8 cellular contexts compared by ENCODE assay signal in genomic region chrX:58025979-58026378, GRCh38.
DNase-seq lines count a peak whose midpoint lies in the region; ATAC-seq, FAIRE-seq and TF ChIP-seq lines count a peak whose summit lies in the region.

No MANE protein-coding gene starts in this region.

- H3K4me3 ChIP-seq in GM23338 (no peak overlapping the region), kidney (ENCODE audit: low read length in 2 of 2) (no peak overlapping the region)

- H3K4me3 Mint-ChIP-seq in GM23338: no peak overlapping the region
- no peak overlapping the region for H3K4me3 Mint-ChIP-seq in activated naive CD4-positive, alpha-beta T cell treated with anti-CD3 and anti-CD28 coated beads, Interleukin-2, amount 10 ng/mL, durations not matched to agents 7 days and 5 days

- peak; percentile 71 for FAIRE-seq in kidney (lab: Jason Lieb, UNC)

- H3K4me1 Mint-ChIP-seq in GM23338: no peaks in the 10 kb centered on the region
- H3K4me1 Mint-ChIP-seq in activated naive CD4-positive, alpha-beta T cell treated with anti-CD3 and anti-CD28 coated beads, Interleukin-2, amount 10 ng/mL, durations not matched to agents 7 days and 5 days: peaks cover 24% of the 10 kb centered on the region

- peaks cover 80% of the 10 kb centered on the region for H3K9me3 Mint-ChIP-seq in GM23338
- no peaks in the 10 kb centered on the region for H3K9me3 Mint-ChIP-seq in activated naive CD4-positive, alpha-beta T cell treated with anti-CD3 and anti-CD28 coated beads, Interleukin-2, amount 10 ng/mL, durations not matched to agents 7 days and 5 days

- H3K9me2 ChIP-seq in GM23338 (ENCODE audit: insufficient read depth): no peaks in the 10 kb centered on the region

- peak; percentile 38 to 39 for TF ChIP-seq CTCF in GM23338 (conservative IDR thresholded peaks at IDR 0.05; ENCODE audit: low read depth in 2 of 2)
- peak; percentile 41 for TF ChIP-seq CTCF in kidney (IDR thresholded peaks at IDR 0.05; ENCODE audit: borderline replicate concordance, extremely low read depth, insufficient read depth)

- H3K27me3 ChIP-seq in GM23338 (ENCODE audit: insufficient read depth): no peaks in the 10 kb centered on the region

- no peak overlapping the region for H3K9ac ChIP-seq in kidney (ENCODE audit: low read length in 2 of 2)

- intact Hi-C loops in kidney (cut with DNase I): no loop called here

- CTCF ChIA-PET in activated naive CD4-positive, alpha-beta T cell treated with anti-CD3 and anti-CD28 coated beads, Interleukin-2, amount 10 ng/mL, durations not matched to agents 7 days and 5 days (lab: Charles Lee): interaction anchor here (0.7 to 0.9 kb wide), 2 partner anchors 204 to 443 kb away, joined by 3 read pairs; no protein-coding TSS in a partner anchor

- H3K36me3 ChIP-seq in GM23338 (ENCODE audit: insufficient read depth) (no peaks in the 10 kb centered on the region), kidney (ENCODE audit: control insufficient read depth in 1 of 2, insufficient read depth in 2 of 2, low read length in 2 of 2) (no peaks in the 10 kb centered on the region)

- no peaks in the 10 kb centered on the region for H3K9me3 ChIP-seq in kidney (ENCODE audit: control insufficient read depth in 1 of 2, low read length in 2 of 2)

- H4K20me1 ChIP-seq in GM23338 (replicated peaks; ENCODE audit: insufficient read depth): no peaks in the 10 kb centered on the region

- no peak overlapping the region for H3K4me2 ChIP-seq in GM23338

- H3F3A ChIP-seq in GM23338 (replicated peaks; ENCODE audit: low read depth): no peaks in the 10 kb centered on the region

- no peaks in the 10 kb centered on the region for H3K27me3 Mint-ChIP-seq in GM23338 (ENCODE audit: insufficient read depth, low read depth, poor library complexity)
- H3K27me3 Mint-ChIP-seq in activated naive CD4-positive, alpha-beta T cell treated with anti-CD3 and anti-CD28 coated beads, Interleukin-2, amount 10 ng/mL, durations not matched to agents 7 days and 5 days: no peaks in the 10 kb centered on the region

- DNase-seq in DMS 273 treated with DMSO at 0.1 percent for 48 hours (lab: John Stamatoyannopoulos, UW) (peak; percentile 21), GM23338 (ENCODE audit: low spot score) (peak; percentile 28), NCI-H748 (lab: John Stamatoyannopoulos, UW; ENCODE audit: unreplicated experiment) (peak; percentile 64), kidney (no peak), H4 (ENCODE audit: low spot score) (no peak)
- peak; percentile 35 for DNase-seq in activated naive CD4-positive, alpha-beta T cell treated with anti-CD3 and anti-CD28 coated beads, Interleukin-2, amount 10 ng/mL, durations not matched to agents 7 days and 5 days

- ATAC-seq in GM23338 (no peak), GM18907 (IDR thresholded peaks at IDR 0.05; ENCODE audit: unreplicated experiment) (no peak), HG02610 (IDR thresholded peaks at IDR 0.05; ENCODE audit: unreplicated experiment) (no peak)

- H3K79me2 ChIP-seq in GM23338 (replicated peaks; ENCODE audit: insufficient read depth): no peaks in the 10 kb centered on the region

- no peak overlapping the region for H2AFZ ChIP-seq in GM23338

- H3K27ac Mint-ChIP-seq in GM23338: no peak overlapping the region
- H3K27ac Mint-ChIP-seq in activated naive CD4-positive, alpha-beta T cell treated with anti-CD3 and anti-CD28 coated beads, Interleukin-2, amount 10 ng/mL, durations not matched to agents 7 days and 5 days: no peak overlapping the region

- no peaks in the 10 kb centered on the region for H3K4me1 ChIP-seq in GM23338 (ENCODE audit: insufficient read depth)
- H3K4me1 ChIP-seq in kidney (ENCODE audit: control insufficient read depth in 1 of 2, insufficient read depth in 1 of 2, low read depth in 1 of 2, low read length in 2 of 2): no peaks in the 10 kb centered on the region

- H3K27ac ChIP-seq in GM23338 (ENCODE audit: low read depth): no peak overlapping the region
- H3K27ac ChIP-seq in kidney (ENCODE audit: low read depth in 2 of 2, low read length in 2 of 2): no peak overlapping the region

- peaks cover 4% of the 10 kb centered on the region; the same call in 2 of the 3 replicates for H3K36me3 Mint-ChIP-seq in GM23338 (ENCODE audit: low read depth)
- no peaks in the 10 kb centered on the region for H3K36me3 Mint-ChIP-seq in activated naive CD4-positive, alpha-beta T cell treated with anti-CD3 and anti-CD28 coated beads, Interleukin-2, amount 10 ng/mL, durations not matched to agents 7 days and 5 days

TF ChIP-seq in GM23338, 12 proteins besides CTCF, POLR2A, EP300 and RAD21:
- TF ChIP-seq NANOG (IDR thresholded peaks at IDR 0.05; ENCODE audit: borderline replicate concordance) (no peak), JUNB (IDR thresholded peaks at IDR 0.05; ENCODE audit: unreplicated experiment) (no peak), EZH2 (IDR thresholded peaks at IDR 0.05; ENCODE audit: low read depth, unreplicated experiment) (no peak), EZH2phosphoT487 (IDR thresholded peaks at IDR 0.05; ENCODE audit: unreplicated experiment) (no peak), ETS1 (IDR thresholded peaks at IDR 0.05) (no peak)
TF ChIP-seq in GM23338: peak in this region for 0.

Comparison
In these comparisons a context has a peak if more than half of its experiments do, and no peak if none do; other contexts are left out.
1. DNase-seq: peak in DMS 273 treated with DMSO at 0.1 percent for 48 hours (single experiment), GM23338 (single experiment), NCI-H748 (single experiment) and activated naive CD4-positive, alpha-beta T cell treated with anti-CD3 and anti-CD28 coated beads, Interleukin-2, amount 10 ng/mL, durations not matched to agents 7 days and 5 days (single experiment); none in kidney (single experiment) and H4 (single experiment).